39 cellular contexts compared by ENCODE assay signal in genomic region chr1:248239478-248239877, GRCh38. TPM values are rescaled to one million over a fixed set of nuclear protein-coding genes. Genes with fewer than 3 reads are reported as not detected.
"Had no signal": no experiment of that assay in that cellular context is flagged by ENCODE, and none has a peak within 500 bp of the region (broad histone marks: within the 10 kb centered on the region; RNA-seq: fewer than 3 reads in every experiment).

No MANE protein-coding gene starts in this region.

- H3K9me3 ChIP-seq: MG63 had no signal

- DNase-seq: Karpas-422, Kasumi-1, KG1, MG63, MM.1S, NCI-H1048, NCI-H1092, NCI-H1092 treated with DMSO at 0.1 percent for 48 hours, NCI-H1105, NCI-H1105 treated with DMSO at 0.1 percent for 48 hours, NCI-H1417, NCI-H1417 treated with DMSO at 0.1 percent for 48 hours, NCI-H1436, NCI-H1436 treated with DMSO at 0.1 percent for 48 hours, NCI-H146, NCI-H1694, NCI-H1694 treated with DMSO at 0.1 percent for 48 hours, NCI-H187, NCI-H187 treated with DMSO at 0.1 percent for 48 hours, NCI-H1930, NCI-H2029, NCI-H2029 treated with DMSO at 0.1 percent for 48 hours, NCI-H2081, NCI-H2081 treated with DMSO at 0.1 percent for 48 hours, NCI-H2107, NCI-H2171, NCI-H2171 treated with DMSO at 0.1 percent for 48 hours, NCI-H2227 treated with DMSO at 0.1 percent for 48 hours, NCI-H226, NCI-H345, NCI-H446, NCI-H446 treated with DMSO at 0.1 percent for 48 hours, NCI-H510A, NCI-H510A treated with DMSO at 0.1 percent for 48 hours had no signal

- H3K27me3 ChIP-seq: MG63 had no signal

- H3K27ac ChIP-seq: KMS-11 had no signal

- H3K4me3 ChIP-seq: MG63 had no signal

- H3K36me3 ChIP-seq: MG63 had no signal

RNA-seq across cellular contexts. Expression of gene OR2M4, which starts 8.3 kb away (rescaled TPM):
- total RNA-seq: LHCN-M2, M059J, MCF 10A, NCI-H460 had no signal

RNA-seq across cellular contexts. Expression of gene OR2T33, which starts 38.3 kb away (rescaled TPM):
- total RNA-seq: LHCN-M2, M059J, MCF 10A, NCI-H460 had no signal

RNA-seq across cellular contexts. Expression of gene OR2M3, which starts 42.4 kb away (rescaled TPM):
- total RNA-seq: LHCN-M2, M059J, MCF 10A, NCI-H460 had no signal
